Comparison of ENCODE assay signal across 13 cellular contexts in genomic region chrX:2628751-2629315, GRCh38.
DNase-seq lines count a peak whose midpoint lies in the region; ATAC-seq and TF ChIP-seq lines count a peak whose summit lies in the region.
"Had no signal": no experiment of that assay in that cellular context is flagged by ENCODE, and none has a peak within 500 bp of the region (broad histone marks: within the 10 kb centered on the region; RNA-seq: fewer than 3 reads in every experiment).

No MANE protein-coding gene starts in this region.

- intact Hi-C loops in natural killer cell (cut with micrococcal nuclease) = loop anchor here (1.0 to 5.0 kb wide), 2 partner anchors 68 to 972 kb away; no protein-coding TSS in a partner anchor

- H3K27ac Mint-ChIP-seq in CD8-positive, alpha-beta memory T cell = peak overlapping the region; percentile 87 to 99 (median 98)
- H3K27ac Mint-ChIP-seq in activated naive CD8-positive, alpha-beta T cell treated with anti-CD3 and anti-CD28 coated beads, Interleukin-2, amount 10 ng/mL, durations not matched to agents 7 days and 5 days = peak overlapping the region; percentile 93
- H3K27ac Mint-ChIP-seq in natural killer cell = peak overlapping the region; percentile 95 to 96

- TF ChIP-seq CTCF in natural killer cell (IDR thresholded peaks at IDR 0.05) = no peak

- no peaks in the 10 kb centered on the region for H3K27me3 ChIP-seq in CD8-positive, alpha-beta memory T cell (ENCODE audit: insufficient read depth, low read length, poor library complexity, severe bottlenecking)
- H3K27me3 ChIP-seq: gastroesophageal sphincter, right atrium auricular region had no signal

- peak in 2 of 5 donors; percentile 47 to 64 for DNase-seq in CD8-positive, alpha-beta memory T cell
- DNase-seq in LHCN-M2 (ENCODE audit: low read depth) (peak; percentile 19), natural killer cell (no peak), cerebellar cortex (ENCODE audit: low spot score) (no peak), nucleus accumbens (lab: John Stamatoyannopoulos, UW) (no peak), iPS-NIHi11 (ENCODE audit: low spot score) (no peak), HCEC 1CT (no peak)
- no peak for DNase-seq in activated naive CD8-positive, alpha-beta T cell treated with anti-CD3 and anti-CD28 coated beads, Interleukin-2, amount 10 ng/mL, durations not matched to agents 7 days and 5 days
- DNase-seq: DMS153, NCI-H345 had no signal

- peak; percentile 63 for ATAC-seq in activated naive CD8-positive, alpha-beta T cell treated with anti-CD3 and anti-CD28 coated beads, Interleukin-2, amount 10 ng/mL, durations not matched to agents 7 days and 5 days (ENCODE audit: low read depth)
- ATAC-seq in natural killer cell = peak in 2 of 3 donors; percentile 44 to 57
- ATAC-seq: gastroesophageal sphincter had no signal

- peaks cover 18% of the 10 kb centered on the region for H3K4me1 ChIP-seq in CD8-positive, alpha-beta memory T cell (ENCODE audit: insufficient read depth, low read length)
- H3K4me1 ChIP-seq: gastroesophageal sphincter, right atrium auricular region had no signal

- peaks cover 4% of the 10 kb centered on the region for H3K36me3 ChIP-seq in CD8-positive, alpha-beta memory T cell (ENCODE audit: insufficient read depth, low read length)
- H3K36me3 ChIP-seq: right atrium auricular region had no signal

- peaks cover 43 to 73% (median 71%) of the 10 kb centered on the region in 3 donors for H3K36me3 Mint-ChIP-seq in CD8-positive, alpha-beta memory T cell
- peaks cover 68% of the 10 kb centered on the region for H3K36me3 Mint-ChIP-seq in activated naive CD8-positive, alpha-beta T cell treated with anti-CD3 and anti-CD28 coated beads, Interleukin-2, amount 10 ng/mL, durations not matched to agents 7 days and 5 days
- H3K36me3 Mint-ChIP-seq in natural killer cell = peaks cover 50% of the 10 kb centered on the region

- peak overlapping the region; percentile 55 for H3K27ac ChIP-seq in CD8-positive, alpha-beta memory T cell (ENCODE audit: low read depth, low read length)
- H3K27ac ChIP-seq: right atrium auricular region had no signal

- H3K4me3 ChIP-seq in CD8-positive, alpha-beta memory T cell (ENCODE audit: low read length) = peak overlapping the region; percentile 53
- H3K4me3 ChIP-seq: gastroesophageal sphincter, lung, right atrium auricular region had no signal

- H3K27me3 Mint-ChIP-seq in CD8-positive, alpha-beta memory T cell = no peaks in the 10 kb centered on the region
- no peaks in the 10 kb centered on the region for H3K27me3 Mint-ChIP-seq in activated naive CD8-positive, alpha-beta T cell treated with anti-CD3 and anti-CD28 coated beads, Interleukin-2, amount 10 ng/mL, durations not matched to agents 7 days and 5 days
- H3K27me3 Mint-ChIP-seq in natural killer cell (ENCODE audit: low read depth in 2 of 2) = no peaks in the 10 kb centered on the region

- peak overlapping the region; percentile 72 to 87 (median 79) for H3K4me3 Mint-ChIP-seq in CD8-positive, alpha-beta memory T cell
- peak overlapping the region; percentile 9 for H3K4me3 Mint-ChIP-seq in activated naive CD8-positive, alpha-beta T cell treated with anti-CD3 and anti-CD28 coated beads, Interleukin-2, amount 10 ng/mL, durations not matched to agents 7 days and 5 days
- peak overlapping the region; percentile 77 for H3K4me3 Mint-ChIP-seq in natural killer cell

- CTCF ChIA-PET in CD8-positive, alpha-beta memory T cell (lab: Charles Lee) = no interaction called here

- POLR2A ChIA-PET in CD8-positive, alpha-beta memory T cell (lab: Charles Lee) = no interaction called here
- POLR2A ChIA-PET in activated naive CD8-positive, alpha-beta T cell treated with anti-CD3 and anti-CD28 coated beads, Interleukin-2, amount 10 ng/mL, durations not matched to agents 7 days and 5 days (lab: Charles Lee) = no interaction called here

- peaks cover 20 to 52% (median 44%) of the 10 kb centered on the region in 5 donors for H3K9me3 Mint-ChIP-seq in CD8-positive, alpha-beta memory T cell
- peaks cover 41% of the 10 kb centered on the region for H3K9me3 Mint-ChIP-seq in activated naive CD8-positive, alpha-beta T cell treated with anti-CD3 and anti-CD28 coated beads, Interleukin-2, amount 10 ng/mL, durations not matched to agents 7 days and 5 days
- H3K9me3 Mint-ChIP-seq in natural killer cell = peaks cover 15 to 16% of the 10 kb centered on the region in 2 donors

- peaks cover 23% of the 10 kb centered on the region for H3K9me3 ChIP-seq in CD8-positive, alpha-beta memory T cell (ENCODE audit: low read length)
- H3K9me3 ChIP-seq: gastroesophageal sphincter had no signal

- peaks cover 36 to 50% (median 48%) of the 10 kb centered on the region in 3 donors for H3K4me1 Mint-ChIP-seq in CD8-positive, alpha-beta memory T cell
- peaks cover 42% of the 10 kb centered on the region for H3K4me1 Mint-ChIP-seq in activated naive CD8-positive, alpha-beta T cell treated with anti-CD3 and anti-CD28 coated beads, Interleukin-2, amount 10 ng/mL, durations not matched to agents 7 days and 5 days
- peaks cover 41 to 50% of the 10 kb centered on the region in 2 donors for H3K4me1 Mint-ChIP-seq in natural killer cell

Comparison
In these comparisons a context has a peak if more than half of its experiments do, and no peak if none do; other contexts are left out.
1. H3K4me3 Mint-ChIP-seq: peak in every context shown above with its lines; median percentile 79 in CD8-positive, alpha-beta memory T cell; 77 in natural killer cell; 9 in activated naive CD8-positive, alpha-beta T cell treated with anti-CD3 and anti-CD28 coated beads, Interleukin-2, amount 10 ng/mL, durations not matched to agents 7 days and 5 days.